In genomic region chr1:228457396-228458176, GRCh38 we compare ENCODE assay signal across 8 cellular contexts. TPM values are rescaled to one million over a fixed set of nuclear protein-coding genes. Genes with fewer than 3 reads are reported as not detected.
DNase-seq lines count a peak whose midpoint lies in the region; ATAC-seq and TF ChIP-seq lines count a peak whose summit lies in the region.

No MANE protein-coding gene starts in this region.

- H3K4me1 Mint-ChIP-seq in T-helper 1 cell treated with Interleukin-12 subunit alpha and Interleukin-12 subunit beta and Interleukin-4 antibody, amounts not matched to agents 30 μg/mL and 1 μg/mL, for 36 hours (ENCODE audit: low read depth): peaks cover 49% of the 10 kb centered on the region

- peak overlapping the region; percentile 82 for H3K4me3 ChIP-seq in GM12864 (ENCODE audit: low read depth, low read length)
- peak overlapping the region; percentile 35 for H3K4me3 ChIP-seq in right cardiac atrium (ENCODE audit: low read length)
- peak overlapping the region; percentile 50 to 54 for H3K4me3 ChIP-seq in vagina

- H3K4me1 ChIP-seq in right cardiac atrium (ENCODE audit: control insufficient read depth, insufficient read depth, low read length) (no peaks in the 10 kb centered on the region), vagina (peaks cover 30% of the 10 kb centered on the region)

- under 1% methylated on average over 74 of the region's 74 CpGs for whole genome bisulfite sequencing in right cardiac atrium

- H3K27ac ChIP-seq in angular gyrus (ENCODE audit: low read depth, low read length): peak overlapping the region; percentile 77
- H3K27ac ChIP-seq in right cardiac atrium (ENCODE audit: low read length): peak overlapping the region; percentile 88
- peak overlapping the region; percentile 88 for H3K27ac ChIP-seq in vagina

- TF ChIP-seq CTCF in GM12864 (IDR thresholded peaks at IDR 0.05; ENCODE audit: low read depth, low read length, missing control alignments) (peak; percentile 27), vagina (IDR thresholded peaks at IDR 0.05) (peak in 1 of 3 experiments; percentile 13)

- peak; percentile 99 for DNase-seq in GM12864 (ENCODE audit: low read depth)
- peak; percentile 94 to 100 (median 97) for DNase-seq in NCI-H1417 (lab: John Stamatoyannopoulos, UW)
- DNase-seq in right cardiac atrium: peak; percentile 84 to 95 (median 94)
- peak; percentile 92 for DNase-seq in pulmonary artery endothelial cell (ENCODE audit: low read depth, low spot score)
- DNase-seq in vagina (ENCODE audit: extremely low spot score in 2 of 2): peak in 1 of 2 donors; percentile 98

- peaks cover 11% of the 10 kb centered on the region for H3K36me3 Mint-ChIP-seq in T-helper 1 cell treated with Interleukin-12 subunit alpha and Interleukin-12 subunit beta and Interleukin-4 antibody, amounts not matched to agents 30 μg/mL and 1 μg/mL, for 36 hours (ENCODE audit: low read depth)

- peak overlapping the region; percentile 100 for H3K27ac Mint-ChIP-seq in T-helper 1 cell treated with Interleukin-12 subunit alpha and Interleukin-12 subunit beta and Interleukin-4 antibody, amounts not matched to agents 30 μg/mL and 1 μg/mL, for 36 hours

- H3K27me3 Mint-ChIP-seq in T-helper 1 cell treated with Interleukin-12 subunit alpha and Interleukin-12 subunit beta and Interleukin-4 antibody, amounts not matched to agents 30 μg/mL and 1 μg/mL, for 36 hours (ENCODE audit: low read depth): peaks cover 3% of the 10 kb centered on the region

- H3K9me3 Mint-ChIP-seq in T-helper 1 cell treated with Interleukin-12 subunit alpha and Interleukin-12 subunit beta and Interleukin-4 antibody, amounts not matched to agents 30 μg/mL and 1 μg/mL, for 36 hours: no peaks in the 10 kb centered on the region

- H3K27me3 ChIP-seq in right cardiac atrium (ENCODE audit: control insufficient read depth, insufficient read depth) (no peaks in the 10 kb centered on the region), vagina (no peaks in the 10 kb centered on the region)

- peak in 1 of 2 donors; percentile 39 for TF ChIP-seq POLR2A in vagina (IDR thresholded peaks at IDR 0.05)

- intact Hi-C loops in right cardiac atrium (cut with DNase I): no loop called here
- intact Hi-C loops in vagina (cut with DNase I): no loop called here

- peak overlapping the region; percentile 97 for H3K4me3 Mint-ChIP-seq in T-helper 1 cell treated with Interleukin-12 subunit alpha and Interleukin-12 subunit beta and Interleukin-4 antibody, amounts not matched to agents 30 μg/mL and 1 μg/mL, for 36 hours

- no peaks in the 10 kb centered on the region for H3K36me3 ChIP-seq in vagina

- ATAC-seq in HG02588 (IDR thresholded peaks at IDR 0.05; ENCODE audit: unreplicated experiment): peak; percentile 88
- ATAC-seq in right cardiac atrium: peak; percentile 96 to 97

- H3K9me3 ChIP-seq in right cardiac atrium (ENCODE audit: control insufficient read depth, low read length): no peaks in the 10 kb centered on the region
- H3K9me3 ChIP-seq in vagina: no peaks in the 10 kb centered on the region

RNA-seq across cellular contexts. Expression of gene RNF187, which starts 29.6 kb away (rescaled TPM):
- 100 to 1,000 TPM in 2 of 4 donors, 10 to 100 TPM in 2; 80.5 to 113 (median 94.2) TPM for total RNA-seq in right cardiac atrium
- polyA plus RNA-seq in right cardiac atrium: 34.1 TPM
- 39.4 and 42.7 TPM in 2 replicates for total RNA-seq in pulmonary artery endothelial cell
- total RNA-seq in vagina: 36.8 TPM

RNA-seq across cellular contexts. Expression of gene TRIM17, which starts 40.9 kb away (rescaled TPM):
- total RNA-seq in right cardiac atrium (1 to 10 TPM in 2 of 4 donors, under 1 TPM in 2; 0.56 to 2.4 (median 1.2) TPM), pulmonary artery endothelial cell (not detected in 2 replicates), vagina (1.2 TPM)
- 0.41 TPM for polyA plus RNA-seq in right cardiac atrium

RNA-seq across cellular contexts. Expression of gene TRIM11, which starts 51.0 kb away (rescaled TPM):
- 10 to 100 TPM in 1 of 4 donors, 1 to 10 TPM in 3; 8.9 to 10.7 (median 9.5) TPM for total RNA-seq in right cardiac atrium
- polyA plus RNA-seq in right cardiac atrium: 5.9 TPM
- 17.9 and 19.4 TPM in 2 replicates for total RNA-seq in pulmonary artery endothelial cell
- total RNA-seq in vagina: 22.1 TPM
